33 cellular contexts compared by ENCODE assay signal in the genomic region with DNA sequence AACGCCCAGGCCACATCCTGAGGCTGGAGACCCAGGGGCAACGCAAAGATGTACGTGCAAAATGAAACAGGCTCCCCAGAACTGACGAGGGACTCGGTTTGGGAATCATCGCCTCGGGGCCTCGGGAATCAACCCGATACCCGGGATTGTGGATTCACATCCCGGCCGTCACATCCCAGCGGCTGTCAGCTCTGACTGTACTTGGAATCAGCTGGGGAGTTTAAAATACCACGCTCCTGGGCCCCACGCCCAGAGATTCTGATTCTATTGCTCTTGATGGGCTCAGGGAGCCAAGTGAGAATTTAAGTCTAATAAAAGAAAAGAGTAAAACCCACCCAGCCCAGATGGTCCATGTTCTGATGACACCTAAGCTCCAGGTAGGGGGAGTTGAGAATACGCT.
"Had no signal": no experiment of that assay in that cellular context is flagged by ENCODE, and none has a peak within 500 bp of the region (broad histone marks: within the 10 kb centered on the region; RNA-seq: fewer than 3 reads in every experiment).

No MANE protein-coding gene starts in this region.

- H3K4me1 ChIP-seq: Peyer's patch, SJCRH30 had no signal

- H3K4me3 Mint-ChIP-seq: activated CD4-positive, alpha-beta memory T cell treated with anti-CD3 and anti-CD28 coated beads, Interleukin-2, amount 10 ng/mL, durations not matched to agents 7 days and 5 days; activated CD8-positive, alpha-beta memory T cell treated with anti-CD3 and anti-CD28 coated beads, Interleukin-2, amount 10 ng/mL, durations not matched to agents 7 days and 5 days; activated naive CD4-positive, alpha-beta T cell treated with anti-CD3 and anti-CD28 coated beads, Interleukin-2, amount 10 ng/mL, durations not matched to agents 7 days and 5 days; activated naive CD8-positive, alpha-beta T cell; activated naive CD8-positive, alpha-beta T cell treated with anti-CD3 and anti-CD28 coated beads, Interleukin-2, amount 50 U/mL, for 24 hours; T-cell; T-helper 17 cell had no signal

- H3K36me3 ChIP-seq: brain microvascular endothelial cell, Peyer's patch, SJCRH30 had no signal

- H3K27ac ChIP-seq: brain microvascular endothelial cell, cardiac muscle cell, Peyer's patch, SJCRH30, SK-N-MC had no signal

- DNase-seq: activated CD4-positive, alpha-beta memory T cell treated with anti-CD3 and anti-CD28 coated beads, Interleukin-2, amount 10 ng/mL, durations not matched to agents 7 days and 5 days; activated CD4-positive, alpha-beta T cell treated with anti-CD3 and anti-CD28 coated beads for 1 hour; activated CD4-positive, alpha-beta T cell treated with anti-CD3 and anti-CD28 coated beads for 48 hours; activated CD4-positive, CD25-positive, alpha-beta regulatory T cell; activated CD8-positive, alpha-beta memory T cell treated with anti-CD3 and anti-CD28 coated beads for 24 hours; activated CD8-positive, alpha-beta memory T cell treated with anti-CD3 and anti-CD28 coated beads, Interleukin-2, amount 10 ng/mL, durations not matched to agents 7 days and 5 days; activated CD8-positive, alpha-beta memory T cell treated with anti-CD3 and anti-CD28 coated beads, Interleukin-2, amount 50 U/mL, for 48 hours; activated effector memory CD4-positive, alpha-beta T cell treated with Interleukin-2 at 50 U/mL for 16 hours; activated naive CD4-positive, alpha-beta T cell treated with anti-CD3 and anti-CD28 coated beads, Interleukin-2, amount 10 ng/mL, durations not matched to agents 7 days and 5 days; activated naive CD8-positive, alpha-beta T cell treated with anti-CD3 and anti-CD28 coated beads, Interleukin-2, amount 50 U/mL, for 24 hours; activated T-cell treated with anti-CD3 and anti-CD28 coated beads, Interleukin-2, amount 50 U/mL, for 48 hours; aorta; brain microvascular endothelial cell; Kasumi-1; KG1; MG63; MV-4-11; NCI-H1092; NCI-H1436 treated with DMSO at 0.1 percent for 48 hours; NCI-H1694 treated with DMSO at 0.1 percent for 48 hours; NCI-H2029; NCI-H345; NK-92 treated with Interleukin-12 subunit alpha and Interleukin-12 subunit beta, amount 100 ng/mL, for 24 hours; PC-3; Peyer's patch; RPMI8226; SHP77; SJCRH30; T-cell; T-helper 17 cell had no signal

- ATAC-seq: activated CD8-positive, alpha-beta memory T cell treated with anti-CD3 and anti-CD28 coated beads, Interleukin-2, amount 10 ng/mL, durations not matched to agents 7 days and 5 days; activated naive CD8-positive, alpha-beta T cell treated with anti-CD3 and anti-CD28 coated beads, Interleukin-2, amount 50 U/mL, for 24 hours; PC-3; T-cell; T-helper 17 cell had no signal

- H3K4me1 Mint-ChIP-seq: activated CD4-positive, alpha-beta memory T cell treated with anti-CD3 and anti-CD28 coated beads, Interleukin-2, amount 10 ng/mL, durations not matched to agents 7 days and 5 days; activated CD8-positive, alpha-beta memory T cell treated with anti-CD3 and anti-CD28 coated beads, Interleukin-2, amount 10 ng/mL, durations not matched to agents 7 days and 5 days; activated naive CD4-positive, alpha-beta T cell treated with anti-CD3 and anti-CD28 coated beads, Interleukin-2, amount 10 ng/mL, durations not matched to agents 7 days and 5 days; activated naive CD8-positive, alpha-beta T cell treated with anti-CD3 and anti-CD28 coated beads, Interleukin-2, amount 50 U/mL, for 24 hours; T-cell; T-helper 17 cell had no signal

- H3K27me3 Mint-ChIP-seq: activated CD4-positive, alpha-beta memory T cell treated with anti-CD3 and anti-CD28 coated beads, Interleukin-2, amount 10 ng/mL, durations not matched to agents 7 days and 5 days; activated CD8-positive, alpha-beta memory T cell treated with anti-CD3 and anti-CD28 coated beads, Interleukin-2, amount 10 ng/mL, durations not matched to agents 7 days and 5 days; activated naive CD4-positive, alpha-beta T cell treated with anti-CD3 and anti-CD28 coated beads, Interleukin-2, amount 10 ng/mL, durations not matched to agents 7 days and 5 days; activated naive CD8-positive, alpha-beta T cell; activated naive CD8-positive, alpha-beta T cell treated with anti-CD3 and anti-CD28 coated beads, Interleukin-2, amount 50 U/mL, for 24 hours had no signal

- H3K9me3 ChIP-seq: MG63, Peyer's patch, SJCRH30 had no signal

- H3K27ac Mint-ChIP-seq: activated CD4-positive, alpha-beta memory T cell treated with anti-CD3 and anti-CD28 coated beads, Interleukin-2, amount 10 ng/mL, durations not matched to agents 7 days and 5 days; activated CD8-positive, alpha-beta memory T cell treated with anti-CD3 and anti-CD28 coated beads, Interleukin-2, amount 10 ng/mL, durations not matched to agents 7 days and 5 days; activated naive CD4-positive, alpha-beta T cell treated with anti-CD3 and anti-CD28 coated beads, Interleukin-2, amount 10 ng/mL, durations not matched to agents 7 days and 5 days; activated naive CD8-positive, alpha-beta T cell; activated naive CD8-positive, alpha-beta T cell treated with anti-CD3 and anti-CD28 coated beads, Interleukin-2, amount 50 U/mL, for 24 hours; T-cell; T-helper 17 cell had no signal

- H3K36me3 Mint-ChIP-seq: activated CD8-positive, alpha-beta memory T cell treated with anti-CD3 and anti-CD28 coated beads, Interleukin-2, amount 10 ng/mL, durations not matched to agents 7 days and 5 days; activated naive CD4-positive, alpha-beta T cell treated with anti-CD3 and anti-CD28 coated beads, Interleukin-2, amount 10 ng/mL, durations not matched to agents 7 days and 5 days; activated naive CD8-positive, alpha-beta T cell; T-cell had no signal

- H3K27me3 ChIP-seq: brain microvascular endothelial cell, cardiac muscle cell, MG63, Peyer's patch, SJCRH30 had no signal

- H3K9me3 Mint-ChIP-seq: activated CD4-positive, alpha-beta memory T cell treated with anti-CD3 and anti-CD28 coated beads, Interleukin-2, amount 10 ng/mL, durations not matched to agents 7 days and 5 days; activated naive CD4-positive, alpha-beta T cell treated with anti-CD3 and anti-CD28 coated beads, Interleukin-2, amount 10 ng/mL, durations not matched to agents 7 days and 5 days; activated naive CD8-positive, alpha-beta T cell treated with anti-CD3 and anti-CD28 coated beads, Interleukin-2, amount 50 U/mL, for 24 hours; T-cell had no signal

- H3K4me3 ChIP-seq: cardiac muscle cell, MG63, Peyer's patch, SJCRH30, SK-N-MC had no signal
